In the genomic region with DNA sequence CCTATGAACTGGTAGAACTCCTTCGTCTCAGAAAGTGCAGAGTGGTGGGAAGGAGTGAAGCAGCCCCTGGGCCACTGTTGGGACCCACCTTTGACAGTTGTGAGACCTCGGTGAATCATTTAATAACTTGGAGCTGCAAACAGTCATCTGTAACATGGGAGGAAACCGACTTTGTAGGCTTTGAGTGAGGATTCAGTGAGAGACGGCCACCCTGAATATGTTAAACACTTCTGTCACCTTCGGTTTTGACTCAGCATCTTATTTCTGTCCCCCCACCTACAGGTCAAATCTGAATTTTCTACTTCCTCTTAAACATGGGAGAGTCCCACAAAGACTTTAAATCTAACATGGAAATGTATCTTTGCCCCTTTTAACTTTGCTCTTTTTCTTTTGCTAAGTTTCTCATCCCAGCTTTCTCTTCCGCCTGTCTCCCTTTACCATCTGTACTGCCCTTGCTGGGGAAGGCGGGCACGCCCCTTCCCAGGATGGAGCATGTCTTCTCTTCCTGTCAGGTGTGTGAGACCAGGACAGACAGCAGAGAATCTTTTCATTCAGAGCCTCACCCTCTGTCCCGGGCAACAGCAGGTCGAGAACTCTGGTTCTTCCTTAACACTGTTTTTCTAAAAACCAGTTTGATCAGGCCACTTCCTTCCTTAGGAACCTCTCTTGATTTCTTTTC, we compare ENCODE assay signal across 9 cellular contexts. TPM values are rescaled to one million over a fixed set of nuclear protein-coding genes. Genes with fewer than 3 reads are reported as not detected.
DNase-seq lines count a peak whose midpoint lies in the region; ATAC-seq and TF ChIP-seq lines count a peak whose summit lies in the region.
"Had no signal": no experiment of that assay in that cellular context is flagged by ENCODE, and none has a peak within 500 bp of the region (broad histone marks: within the 10 kb centered on the region; RNA-seq: fewer than 3 reads in every experiment).

No MANE protein-coding gene starts in this region.

- peaks cover 43% of the 10 kb centered on the region for H3K36me3 Mint-ChIP-seq in endothelial cell (ENCODE audit: low read depth, unreplicated experiment)

- no peak overlapping the region for H3K4me3 Mint-ChIP-seq in endothelial cell (ENCODE audit: unreplicated experiment)

- TF ChIP-seq POLR2A in GM18505 (IDR thresholded peaks at IDR 0.05; ENCODE audit: borderline replicate concordance, extremely low read depth, insufficient read depth, insufficient read length) (peak; percentile 42), testis (IDR thresholded peaks at IDR 0.05) (no peak)

- H3K9me3 ChIP-seq in testis, result no peaks in the 10 kb centered on the region

- intact Hi-C loops in testis (cut with DNase I; ENCODE audit: low total_unique reads), result no loop called here

- H3K36me3 ChIP-seq in testis (ENCODE audit: low read depth, missing control alignments), result no peaks in the 10 kb centered on the region

- no peaks in the 10 kb centered on the region for H3K27me3 ChIP-seq in testis

- H3K27ac Mint-ChIP-seq in endothelial cell (ENCODE audit: unreplicated experiment), result peak overlapping the region; percentile 11

- peaks cover 15% of the 10 kb centered on the region for H3K4me1 Mint-ChIP-seq in endothelial cell (ENCODE audit: unreplicated experiment)

- DNase-seq in endothelial cell (ENCODE audit: low spot score) (no peak), testis (no peak), NCI-H187 treated with DMSO at 0.1 percent for 48 hours (lab: John Stamatoyannopoulos, UW) (no peak), NCI-H1092 (lab: John Stamatoyannopoulos, UW) (no peak), kidney glomerular epithelial cell (lab: John Stamatoyannopoulos, UW) (no peak)
- DNase-seq: NCI-H748 treated with DMSO at 0.1 percent for 48 hours had no signal

- no peaks in the 10 kb centered on the region for H3K4me1 ChIP-seq in testis

- peak; percentile 90 for ATAC-seq in GM18505 (IDR thresholded peaks at IDR 0.05; ENCODE audit: unreplicated experiment)
- peak; percentile 92 for ATAC-seq in GM21390 (IDR thresholded peaks at IDR 0.05; ENCODE audit: unreplicated experiment)
- ATAC-seq in HG03354 (IDR thresholded peaks at IDR 0.05; ENCODE audit: poor library complexity, severe bottlenecking, unreplicated experiment), result peak; percentile 96

- 87 to 89% methylated on average over 10 of the region's 10 CpGs for WGBS in testis, 2 donors

- no peak overlapping the region for H3K27ac ChIP-seq in testis

- H3K27me3 Mint-ChIP-seq in endothelial cell (ENCODE audit: unreplicated experiment), result no peaks in the 10 kb centered on the region

- H3K9me3 Mint-ChIP-seq in endothelial cell (ENCODE audit: unreplicated experiment), result no peaks in the 10 kb centered on the region

- TF ChIP-seq CTCF in endothelial cell (IDR thresholded peaks at IDR 0.05; ENCODE audit: unreplicated experiment) (no peak), testis (IDR thresholded peaks at IDR 0.05) (no peak)

- no peak overlapping the region for H3K4me3 ChIP-seq in testis

RNA-seq across cellular contexts. Expression of gene ZC3H14, which starts 37.1 kb away (rescaled TPM):
- total RNA-seq in endothelial cell (ENCODE audit: unreplicated experiment), result 57.7 TPM
- total RNA-seq in testis, result 100 to 1,000 TPM; 208 to 253 TPM
- 354 TPM for polyA plus RNA-seq in testis (ENCODE audit: insufficient read depth, low read depth, low replicate concordance)

RNA-seq across cellular contexts. Expression of gene PTPN21, which starts 45.1 kb away (rescaled TPM):
- total RNA-seq in endothelial cell (ENCODE audit: unreplicated experiment) (22.1 TPM), testis (10 to 100 TPM; 47.2 to 58.6 TPM)
- polyA plus RNA-seq in testis (ENCODE audit: insufficient read depth, low read depth, low replicate concordance), result 51.6 TPM
